Comparison of ENCODE assay signal across 8 cellular contexts in genomic region chr19:33890569-33890968, GRCh38.
"Had no signal": no experiment of that assay in that cellular context is flagged by ENCODE, and none has a peak within 500 bp of the region (broad histone marks: within the 10 kb centered on the region; RNA-seq: fewer than 3 reads in every experiment).

No MANE protein-coding gene starts in this region.

- ATAC-seq: HepG2, K562 had no signal

- H3K4me3 ChIP-seq: K562 had no signal

- H3K27ac ChIP-seq: HL-60 had no signal

- FAIRE-seq: HepG2, HTR-8/SVneo, K562 had no signal

- H3K36me3 Mint-ChIP-seq: IgD-negative memory B cell had no signal

- H3K4me3 Mint-ChIP-seq: IgD-negative memory B cell had no signal

- DNase-seq: IMR-90, KBM-7, KG1 had no signal

- H3K9me3 Mint-ChIP-seq: IgD-negative memory B cell had no signal
